7 cellular contexts compared by ENCODE assay signal in genomic region chr7:108016841-108017775, GRCh38. TPM values are rescaled to one million over a fixed set of nuclear protein-coding genes. Genes with fewer than 3 reads are reported as not detected.
DNase-seq lines count a peak whose midpoint lies in the region; FAIRE-seq and TF ChIP-seq lines count a peak whose summit lies in the region.

No MANE protein-coding gene starts in this region.

- no peak overlapping the region for H4K5ac ChIP-seq in mesendoderm (ENCODE audit: low read length)

- H4K20me1 ChIP-seq in KMS-11 (ENCODE audit: insufficient read depth) = no peaks in the 10 kb centered on the region

- no peak overlapping the region for H2BK120ac ChIP-seq in mesendoderm (ENCODE audit: low read depth, low read length)

- in situ Hi-C loops in G401 (cut with HindIII; ENCODE audit: low sequenced_read_pairs) = no loop called here

- H2AFZ ChIP-seq in KMS-11 (ENCODE audit: low read depth) = no peak overlapping the region

- no peak overlapping the region for H3K23ac ChIP-seq in mesendoderm (ENCODE audit: low read length)

- H3K4ac ChIP-seq in mesendoderm (ENCODE audit: low read depth, low read length) = no peak overlapping the region

- peak; percentile 47 for FAIRE-seq in kidney (lab: Jason Lieb, UNC)

- TF ChIP-seq CTCF in KMS-11 (conservative IDR thresholded peaks at IDR 0.05; ENCODE audit: low read depth, low read length) (peak; percentile 43; the same call in 1 of the 2 replicates), VCaP (conservative IDR thresholded peaks at IDR 0.05) (peak; percentile 76), kidney (IDR thresholded peaks at IDR 0.05; ENCODE audit: borderline replicate concordance, extremely low read depth, insufficient read depth) (peak; percentile 55)

- no peak overlapping the region for H4K8ac ChIP-seq in mesendoderm (ENCODE audit: low read depth, low read length)

- H3K4me1 ChIP-seq in KMS-11 (ENCODE audit: low read depth, poor library complexity, severe bottlenecking) (peaks cover 18% of the 10 kb centered on the region), kidney (ENCODE audit: control insufficient read depth in 1 of 2, insufficient read depth in 1 of 2, low read depth in 1 of 2, low read length in 2 of 2) (peaks cover 2 to 4% of the 10 kb centered on the region in 2 donors), mesendoderm (ENCODE audit: control insufficient read depth, low read depth, low read length) (no peaks in the 10 kb centered on the region)

- H2BK5ac ChIP-seq in mesendoderm (ENCODE audit: low read length) = no peak overlapping the region

- no peak overlapping the region for H2AK5ac ChIP-seq in mesendoderm (ENCODE audit: low read length)

- H3K4me3 ChIP-seq in KMS-11 (IDR thresholded peaks at IDR 0.05; ENCODE audit: insufficient read depth, low read depth, low read length) (no peak overlapping the region), kidney (ENCODE audit: low read length in 2 of 2) (no peak overlapping the region), mesendoderm (ENCODE audit: low read length) (no peak overlapping the region)

- no peak overlapping the region for H3K56ac ChIP-seq in mesendoderm (ENCODE audit: low read length)

- no CpG with 5 or more reads among the region's 2 CpGs for WGBS in mesendoderm (ENCODE audit: extremely low coverage, insufficient coverage, low lambda C conversion rate)

- intact Hi-C loops in kidney (cut with DNase I) = no loop called here

- H3K18ac ChIP-seq in mesendoderm (ENCODE audit: low read length) = no peak overlapping the region

- peak; percentile 56 for DNase-seq in G401 (ENCODE audit: low spot score)
- no peak for DNase-seq in kidney
- no peak for DNase-seq in effector CD4-positive, alpha-beta T cell
- no peak for DNase-seq in HK-2 (ENCODE audit: unreplicated experiment)
- no peak for DNase-seq in mesendoderm

- no peak overlapping the region for H3K9ac ChIP-seq in KMS-11
- no peak overlapping the region for H3K9ac ChIP-seq in kidney (ENCODE audit: low read length in 2 of 2)
- H3K9ac ChIP-seq in mesendoderm (ENCODE audit: low read length) = no peak overlapping the region

- no peak overlapping the region for H2BK15ac ChIP-seq in mesendoderm (replicated peaks; ENCODE audit: low read depth)

- H3K79me1 ChIP-seq in mesendoderm (ENCODE audit: low read length) = no peaks in the 10 kb centered on the region

- no peaks in the 10 kb centered on the region for H3K9me3 ChIP-seq in kidney (ENCODE audit: control insufficient read depth in 1 of 2, low read length in 2 of 2)

- H3K4me2 ChIP-seq in KMS-11 (no peak overlapping the region), mesendoderm (ENCODE audit: low read length) (no peak overlapping the region)

- H3K79me2 ChIP-seq in KMS-11 (ENCODE audit: insufficient read depth, low read depth) = no peaks in the 10 kb centered on the region
- no peaks in the 10 kb centered on the region for H3K79me2 ChIP-seq in mesendoderm (ENCODE audit: control insufficient read depth, insufficient read depth, low read length)

- H3K36me3 ChIP-seq in KMS-11 (ENCODE audit: insufficient read depth) (no peaks in the 10 kb centered on the region), kidney (ENCODE audit: control insufficient read depth in 1 of 2, insufficient read depth in 2 of 2, low read length in 2 of 2) (no peaks in the 10 kb centered on the region), mesendoderm (ENCODE audit: control insufficient read depth, insufficient read depth, low read length) (no peaks in the 10 kb centered on the region)

- H3K27ac ChIP-seq in KMS-11 = no peak overlapping the region
- H3K27ac ChIP-seq in VCaP = peak overlapping the region; percentile 69
- peak overlapping the region; percentile 49 to 66 for H3K27ac ChIP-seq in kidney (ENCODE audit: low read depth in 2 of 2, low read length in 2 of 2)
- no peak overlapping the region for H3K27ac ChIP-seq in mesendoderm (ENCODE audit: low read depth, low read length)

- H3K27me3 ChIP-seq in KMS-11 (ENCODE audit: insufficient read depth, low read depth) (no peaks in the 10 kb centered on the region), mesendoderm (ENCODE audit: insufficient read depth, low read length, poor library complexity) (no peaks in the 10 kb centered on the region)

RNA-seq across cellular contexts. Expression of gene LAMB1, which starts 14.1 kb away (rescaled TPM):
- total RNA-seq in G401 (2014; rRNA removed; shearing (Covaris generic)) = 4.3 and 5.9 TPM in 2 replicates
- total RNA-seq in kidney = 312 TPM
- polyA plus RNA-seq in kidney (ENCODE audit: insufficient read depth, low read depth, low replicate concordance) = 140 TPM
- polyA plus RNA-seq in mesendoderm (2013, experiment 1 of 2) = 60.6 TPM
- 59.6 TPM for polyA plus RNA-seq in mesendoderm (2013, experiment 2 of 2)

Comparison
In these comparisons a context has a peak if more than half of its experiments do, and no peak if none do; other contexts are left out.
1. H3K27ac ChIP-seq: peak in VCaP (single experiment) and kidney (2 of 2); none in KMS-11 (single experiment) and mesendoderm (single experiment).
2. RNA of gene LAMB1, which starts 14.1 kb away (total RNA-seq): 312 TPM in kidney (single experiment); 4.3 to 5.9 TPM in G401; every median in the first group is over 10 times any median in the second.
3. Peak in every context shown above with its lines, with median percentiles within 50 percentile points of each other: CTCF ChIP-seq.